ENCODE assay signal across 8 cellular contexts in genomic region chr17:36535669-36536081, GRCh38. TPM values are rescaled to one million over a fixed set of nuclear protein-coding genes. Genes with fewer than 3 reads are reported as not detected.
A peak's percentile ranks its signal among the peaks of the same experiment; 100 is the strongest.
DNase-seq lines count a peak whose midpoint lies in the region; ATAC-seq and TF ChIP-seq lines count a peak whose summit lies in the region.

No MANE protein-coding gene starts in this region.

- in situ Hi-C loops in Panc1 (cut with HindIII; ENCODE audit: low pct_unique_long_range_greater_than_20kb, low sequenced_read_pairs), result no loop called here

- DNase-seq in T-helper 1 cell (no peak), Panc1 (ENCODE audit: low read depth, low spot score) (no peak), fibroblast of the aortic adventitia (ENCODE audit: low read depth) (no peak), smooth muscle cell (lab: John Stamatoyannopoulos, UW; ENCODE audit: unreplicated experiment) (no peak), CD1c-positive myeloid dendritic cell (ENCODE audit: extremely low spot score) (no peak)
- no peak for DNase-seq in stimulated activated CD4-positive, alpha-beta T cell treated with anti-CD3 and anti-CD28 coated beads, Interleukin-2, amount 100 ng/mL, for 24 hours

- no peaks in the 10 kb centered on the region for H3K9me3 Mint-ChIP-seq in T-helper 1 cell treated with Interleukin-12 subunit alpha and Interleukin-12 subunit beta and Interleukin-4 antibody, amounts not matched to agents 30 μg/mL and 1 μg/mL, for 36 hours

- peak overlapping the region; percentile 99 for H3K4me3 Mint-ChIP-seq in T-helper 1 cell treated with Interleukin-12 subunit alpha and Interleukin-12 subunit beta and Interleukin-4 antibody, amounts not matched to agents 30 μg/mL and 1 μg/mL, for 36 hours

- H3K9me3 ChIP-seq in Panc1 (ENCODE audit: control insufficient read depth, insufficient read depth, low read depth, low read length) (no peaks in the 10 kb centered on the region), smooth muscle cell (replicated peaks; ENCODE audit: low read depth) (no peaks in the 10 kb centered on the region)

- peak; percentile 36; the same call in 1 of the 2 replicates for ATAC-seq in Panc1
- no peak for ATAC-seq in GM18520 (IDR thresholded peaks at IDR 0.05; ENCODE audit: unreplicated experiment)

- H3K36me3 Mint-ChIP-seq in T-helper 1 cell treated with Interleukin-12 subunit alpha and Interleukin-12 subunit beta and Interleukin-4 antibody, amounts not matched to agents 30 μg/mL and 1 μg/mL, for 36 hours (ENCODE audit: low read depth), result peaks cover 32% of the 10 kb centered on the region

- peaks cover 17% of the 10 kb centered on the region for H3F3A ChIP-seq in smooth muscle cell (ENCODE audit: low read depth)

- peak overlapping the region; percentile 10 for H3K9ac ChIP-seq in smooth muscle cell (ENCODE audit: low read depth)

- peak overlapping the region; percentile 89 for H3K4me2 ChIP-seq in smooth muscle cell

- H3K36me3 ChIP-seq in Panc1 (ENCODE audit: control insufficient read depth, insufficient read depth, low read length), result peaks cover 15% of the 10 kb centered on the region
- no peaks in the 10 kb centered on the region for H3K36me3 ChIP-seq in smooth muscle cell (ENCODE audit: low read depth)

- POLR2A ChIA-PET in Panc1 (lab: Charles Lee), result no interaction called here

- TF ChIP-seq CTCF in Panc1 (IDR thresholded peaks at IDR 0.05) (no peak), fibroblast of the aortic adventitia (IDR thresholded peaks at IDR 0.05; ENCODE audit: insufficient read depth, low read length) (peak; percentile 3), smooth muscle cell (IDR thresholded peaks at IDR 0.05; ENCODE audit: borderline replicate concordance, insufficient read depth, poor library complexity, severe bottlenecking) (no peak)

- peak overlapping the region; percentile 78 for H2AFZ ChIP-seq in smooth muscle cell (ENCODE audit: low read depth)

- BruUV-seq in Panc1 (replicated peaks; lab: Mats Ljungman, UMichigan), result no TSS peak

- peak overlapping the region; percentile 98 for H3K27ac Mint-ChIP-seq in T-helper 1 cell treated with Interleukin-12 subunit alpha and Interleukin-12 subunit beta and Interleukin-4 antibody, amounts not matched to agents 30 μg/mL and 1 μg/mL, for 36 hours

- intact Hi-C loops in Panc1 (cut with micrococcal nuclease; ENCODE audit: unreplicated experiment), result no loop called here

- H3K27me3 Mint-ChIP-seq in T-helper 1 cell treated with Interleukin-12 subunit alpha and Interleukin-12 subunit beta and Interleukin-4 antibody, amounts not matched to agents 30 μg/mL and 1 μg/mL, for 36 hours (ENCODE audit: low read depth), result no peaks in the 10 kb centered on the region

- H3K4me1 ChIP-seq in Panc1 (ENCODE audit: control insufficient read depth, insufficient read depth, low read length), result peaks cover 3% of the 10 kb centered on the region
- H3K4me1 ChIP-seq in smooth muscle cell (ENCODE audit: low read depth), result peaks cover 10% of the 10 kb centered on the region

- H3K27ac ChIP-seq in Panc1 (ENCODE audit: low read length), result peak overlapping the region; percentile 93
- peak overlapping the region; percentile 82 for H3K27ac ChIP-seq in smooth muscle cell (ENCODE audit: low read depth)

- H3K4me1 Mint-ChIP-seq in T-helper 1 cell treated with Interleukin-12 subunit alpha and Interleukin-12 subunit beta and Interleukin-4 antibody, amounts not matched to agents 30 μg/mL and 1 μg/mL, for 36 hours (ENCODE audit: low read depth), result peaks cover 28% of the 10 kb centered on the region

- CTCF ChIA-PET in Panc1 (lab: Charles Lee), result no interaction called here

- H3K4me3 ChIP-seq in Panc1 (ENCODE audit: low read depth in 2 of 2, low read length in 2 of 2), result peak overlapping the region; percentile 83 to 90
- H3K4me3 ChIP-seq in fibroblast of the aortic adventitia (ENCODE audit: low read depth, low read length), result peak overlapping the region; percentile 97
- peak overlapping the region; percentile 65 for H3K4me3 ChIP-seq in smooth muscle cell

- H4K20me1 ChIP-seq in smooth muscle cell (ENCODE audit: low read depth), result no peaks in the 10 kb centered on the region

- WGBS in smooth muscle cell (ENCODE audit: low lambda C conversion rate), result 13% methylated on average over 15 of the region's 15 CpGs

- no peaks in the 10 kb centered on the region for H3K27me3 ChIP-seq in Panc1 (ENCODE audit: control insufficient read depth, insufficient read depth, low read length)
- H3K27me3 ChIP-seq in smooth muscle cell (ENCODE audit: low read depth), result no peaks in the 10 kb centered on the region

- H3K79me2 ChIP-seq in smooth muscle cell (ENCODE audit: low read depth), result peaks cover 8% of the 10 kb centered on the region

RNA-seq across cellular contexts. Expression of gene PIGW, which starts 0.9 kb away (rescaled TPM):
- total RNA-seq in Panc1 (2021; ENCODE audit: unreplicated experiment), result 16.2 TPM
- polyA plus RNA-seq in Panc1 (2012; ENCODE audit: insufficient read length), result 4.9 TPM
- total RNA-seq in fibroblast of the aortic adventitia (ENCODE audit: low replicate concordance), result 6.4 and 12.7 TPM in 2 replicates
- 2.3 and 3.4 TPM in 2 replicates for total RNA-seq in smooth muscle cell
- 4.5 TPM in 2 replicates for polyA plus RNA-seq in smooth muscle cell

RNA-seq across cellular contexts. Expression of gene MYO19, which starts 1.0 kb away (rescaled TPM):
- total RNA-seq in Panc1 (2021; ENCODE audit: unreplicated experiment) (88.0 TPM), fibroblast of the aortic adventitia (ENCODE audit: low replicate concordance) (43.3 and 66.2 TPM in 2 replicates), smooth muscle cell (32.8 and 34.8 TPM in 2 replicates)
- 43.1 TPM for polyA plus RNA-seq in Panc1 (2012; ENCODE audit: insufficient read length)
- polyA plus RNA-seq in smooth muscle cell, result 20.4 and 27.9 TPM in 2 replicates

RNA-seq across cellular contexts. Expression of gene GGNBP2, which starts 9.0 kb away (rescaled TPM):
- total RNA-seq in Panc1 (2021; ENCODE audit: unreplicated experiment) (57.2 TPM), fibroblast of the aortic adventitia (ENCODE audit: low replicate concordance) (68.1 and 75.8 TPM in 2 replicates), smooth muscle cell (56.6 and 61.8 TPM in 2 replicates)
- polyA plus RNA-seq in Panc1 (2012; ENCODE audit: insufficient read length), result 33.5 TPM
- 54.4 and 68.8 TPM in 2 replicates for polyA plus RNA-seq in smooth muscle cell

RNA-seq across cellular contexts. Expression of gene ZNHIT3, which starts 49.2 kb away (rescaled TPM):
- total RNA-seq in Panc1 (2021; ENCODE audit: unreplicated experiment), result 16.8 TPM
- 16.9 TPM for polyA plus RNA-seq in Panc1 (2012; ENCODE audit: insufficient read length)
- 26.9 and 28.0 TPM in 2 replicates for total RNA-seq in fibroblast of the aortic adventitia (ENCODE audit: low replicate concordance)
- 33.7 and 34.2 TPM in 2 replicates for total RNA-seq in smooth muscle cell
- 43.0 and 47.7 TPM in 2 replicates for polyA plus RNA-seq in smooth muscle cell

RNA-seq across cellular contexts. Expression of gene DHRS11, which starts 56.0 kb away (rescaled TPM):
- 11.8 TPM for total RNA-seq in Panc1 (2021; ENCODE audit: unreplicated experiment)
- polyA plus RNA-seq in Panc1 (2012; ENCODE audit: insufficient read length), result 10.1 TPM
- total RNA-seq in fibroblast of the aortic adventitia (ENCODE audit: low replicate concordance), result 1.1 and 4.1 TPM in 2 replicates
- total RNA-seq in smooth muscle cell, result 2.9 and 3.1 TPM in 2 replicates
- 9.4 and 12.2 TPM in 2 replicates for polyA plus RNA-seq in smooth muscle cell
